17 cellular contexts compared by ENCODE assay signal in the genomic region with DNA sequence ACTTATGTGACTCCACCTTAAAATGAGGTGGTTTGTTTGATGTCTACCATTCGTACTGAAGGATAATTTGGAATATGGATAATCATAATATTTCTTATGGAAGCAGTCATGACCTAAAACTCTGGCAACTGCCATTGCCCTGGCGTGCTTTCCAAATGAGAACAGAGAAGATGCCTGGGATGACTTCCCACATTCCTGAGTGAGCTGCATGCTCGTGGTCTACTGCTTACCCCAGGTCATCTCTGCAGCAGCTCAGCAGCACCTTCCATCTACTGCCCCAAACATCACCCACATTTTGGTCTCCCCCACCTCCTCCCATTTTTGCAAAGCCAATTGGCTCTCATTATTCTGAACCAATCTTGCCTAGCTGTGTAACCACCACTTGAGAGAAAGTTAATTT. TPM values are rescaled to one million over a fixed set of nuclear protein-coding genes. Genes with fewer than 3 reads are reported as not detected.
DNase-seq lines count a peak whose midpoint lies in the region; ATAC-seq, FAIRE-seq and TF ChIP-seq lines count a peak whose summit lies in the region.
"Had no signal": no experiment of that assay in that cellular context is flagged by ENCODE, and none has a peak within 500 bp of the region (broad histone marks: within the 10 kb centered on the region; RNA-seq: fewer than 3 reads in every experiment).

No MANE protein-coding gene starts in this region.

- H3K27ac ChIP-seq in gastrocnemius medialis: no peak overlapping the region
- H3K27ac ChIP-seq: dorsolateral prefrontal cortex, SJCRH30, suprapubic skin had no signal

- H3K4me3 ChIP-seq in Caco-2 (ENCODE audit: low read depth, low read length) (no peak overlapping the region), gastrocnemius medialis (no peak overlapping the region)
- H3K4me3 ChIP-seq: dorsolateral prefrontal cortex, SJCRH30, suprapubic skin had no signal

- no peak for DNase-seq in Caco-2
- peak; percentile 35 for DNase-seq in dedifferentiated amniotic fluid mesenchymal stem cell (ENCODE audit: extremely low spot score)
- DNase-seq in iris pigment epithelial cell (ENCODE audit: low read depth): peak; percentile 47
- peak; percentile 23 to 48 for DNase-seq in gastrocnemius medialis
- DNase-seq in GM12891 (ENCODE audit: insufficient read length, low spot score): no peak
- no peak for DNase-seq in NCI-H2029 treated with DMSO at 0.1 percent for 48 hours (lab: John Stamatoyannopoulos, UW)
- no peak for DNase-seq in midbrain (lab: John Stamatoyannopoulos, UW)
- DNase-seq: activated CD4-positive, alpha-beta T cell treated with anti-CD3 and anti-CD28 coated beads, Interleukin-2, amount 10 ng/mL, durations not matched to agents 24 days and 14 days; dorsolateral prefrontal cortex; kidney glomerular epithelial cell; NK-92 treated with Interleukin-12 subunit alpha and Interleukin-12 subunit beta, amount 100 ng/mL, for 24 hours; SJCRH30; T1000 had no signal

- POLR2A ChIA-PET in Caco-2 (lab: Charles Lee): interaction anchor here (1.0 kb wide), 1 partner anchor 87 kb away, joined by 3 read pairs; no protein-coding TSS in a partner anchor

- no peak for FAIRE-seq in GM12891 (lab: Jason Lieb, UNC)

- no peak for TF ChIP-seq CTCF in Caco-2 (IDR thresholded peaks at IDR 0.05; ENCODE audit: insufficient read depth in 1 of 2, low read depth in 1 of 2, low read length in 1 of 2, severe bottlenecking in 1 of 2, unreplicated experiment in 1 of 2)
- no peak for TF ChIP-seq CTCF in gastrocnemius medialis (IDR thresholded peaks at IDR 0.05 in 4 of 5, conservative IDR thresholded peaks at IDR 0.05 in 1 of 5)

- in situ Hi-C loops in gastrocnemius medialis (cut with MboI; ENCODE audit: low sequenced_read_pairs in 4 of 4): no loop called here

- H3K27ac Mint-ChIP-seq in Caco-2 (ENCODE audit: unreplicated experiment): peak overlapping the region; percentile 4
- H3K27ac Mint-ChIP-seq: activated CD4-positive, alpha-beta T cell treated with anti-CD3 and anti-CD28 coated beads, Interleukin-2, amount 10 ng/mL, durations not matched to agents 24 days and 14 days; activated T-helper 1 cell treated with anti-CD3 and anti-CD28 coated beads, Interleukin-12 subunit alpha, Interleukin-12 subunit beta, Interleukin-2, Interleukin-4 antibody, amounts not matched to agents 30 ng/mL and 10 ng/mL and 1 ng/mL, durations not matched to agents 14 hours and 24 hours and 36 hours had no signal

- H3K36me3 Mint-ChIP-seq in Caco-2 (ENCODE audit: insufficient read depth, unreplicated experiment): no peaks in the 10 kb centered on the region

- H3K36me3 ChIP-seq in Caco-2 (ENCODE audit: control insufficient read depth, insufficient read depth, low read length) (no peaks in the 10 kb centered on the region), gastrocnemius medialis (no peaks in the 10 kb centered on the region)
- H3K36me3 ChIP-seq: SJCRH30, suprapubic skin had no signal

- ATAC-seq in gastrocnemius medialis (peak; percentile 52 to 71), HG03039 (IDR thresholded peaks at IDR 0.05; ENCODE audit: unreplicated experiment) (no peak)

- H3K27me3 Mint-ChIP-seq in Caco-2 (ENCODE audit: insufficient read depth, unreplicated experiment): no peaks in the 10 kb centered on the region

- peaks cover 35% of the 10 kb centered on the region for H3K4me1 Mint-ChIP-seq in Caco-2 (ENCODE audit: low read depth, unreplicated experiment)
- H3K4me1 Mint-ChIP-seq: activated CD4-positive, alpha-beta T cell treated with anti-CD3 and anti-CD28 coated beads, Interleukin-2, amount 10 ng/mL, durations not matched to agents 24 days and 14 days had no signal

- CTCF ChIA-PET in Caco-2 (lab: Charles Lee): no interaction called here

- TF ChIP-seq POLR2A in gastrocnemius medialis (IDR thresholded peaks at IDR 0.05): no peak
- no peak for TF ChIP-seq POLR2A in GM12891 (IDR thresholded peaks at IDR 0.05; ENCODE audit: low read depth, low read length)

- H3K4me1 ChIP-seq in Caco-2 (peaks cover 50% of the 10 kb centered on the region), gastrocnemius medialis (peaks cover 8% of the 10 kb centered on the region in 2 donors)
- H3K4me1 ChIP-seq: SJCRH30 had no signal

- H3K9me3 ChIP-seq in Caco-2: no peaks in the 10 kb centered on the region
- H3K9me3 ChIP-seq in gastrocnemius medialis: no peaks in the 10 kb centered on the region
- H3K9me3 ChIP-seq: SJCRH30, suprapubic skin had no signal

- H3K27me3 ChIP-seq in Caco-2 (replicated peaks; ENCODE audit: control insufficient read depth, insufficient read depth, low read length) (no peaks in the 10 kb centered on the region), gastrocnemius medialis (no peaks in the 10 kb centered on the region)
- H3K27me3 ChIP-seq: SJCRH30, suprapubic skin had no signal

- BruUV-seq in Caco-2 (replicated peaks; lab: Mats Ljungman, UMichigan): no TSS peak

- peaks cover 10% of the 10 kb centered on the region for H3K9me3 Mint-ChIP-seq in Caco-2 (ENCODE audit: unreplicated experiment)
- H3K9me3 Mint-ChIP-seq: activated CD4-positive, alpha-beta T cell treated with anti-CD3 and anti-CD28 coated beads, Interleukin-2, amount 10 ng/mL, durations not matched to agents 24 days and 14 days; activated T-helper 1 cell treated with anti-CD3 and anti-CD28 coated beads, Interleukin-12 subunit alpha, Interleukin-12 subunit beta, Interleukin-2, Interleukin-4 antibody, amounts not matched to agents 30 ng/mL and 10 ng/mL and 1 ng/mL, durations not matched to agents 14 hours and 24 hours and 36 hours; neural crest cell had no signal

- intact Hi-C loops in Caco-2 (cut with micrococcal nuclease; ENCODE audit: unreplicated experiment): loop anchor here (10.0 kb wide), 1 partner anchor 824 kb away; no protein-coding TSS in a partner anchor
- intact Hi-C loops in gastrocnemius medialis (cut with DNase I; ENCODE audit: low total_unique reads): no loop called here

- no peak overlapping the region for H3K4me3 Mint-ChIP-seq in Caco-2 (ENCODE audit: unreplicated experiment)
- H3K4me3 Mint-ChIP-seq: activated CD4-positive, alpha-beta T cell treated with anti-CD3 and anti-CD28 coated beads, Interleukin-2, amount 10 ng/mL, durations not matched to agents 24 days and 14 days; activated T-helper 1 cell treated with anti-CD3 and anti-CD28 coated beads, Interleukin-12 subunit alpha, Interleukin-12 subunit beta, Interleukin-2, Interleukin-4 antibody, amounts not matched to agents 30 ng/mL and 10 ng/mL and 1 ng/mL, durations not matched to agents 14 hours and 24 hours and 36 hours; neural crest cell had no signal

TF ChIP-seq in GM12891, 5 proteins besides CTCF, POLR2A, EP300 and RAD21:
- no peak for TF ChIP-seq PAX5 (IDR thresholded peaks at IDR 0.05; ENCODE audit: insufficient read depth, low read length, severe bottlenecking)

RNA-seq across cellular contexts. Expression of a gene that starts 40.1 kb away (rescaled TPM):
- total RNA-seq in Caco-2 (2022) (not detected in 2 replicates), gastrocnemius medialis (not detected)
- polyA plus RNA-seq in GM12891 (2012; ENCODE audit: low read depth, missing spikeins): not detected
- total RNA-seq: activated CD4-positive, alpha-beta T cell treated with anti-CD3 and anti-CD28 coated beads, Interleukin-2, amount 10 ng/mL, durations not matched to agents 24 days and 14 days; activated T-helper 1 cell treated with anti-CD3 and anti-CD28 coated beads, Interleukin-12 subunit alpha, Interleukin-12 subunit beta, Interleukin-2, Interleukin-4 antibody, amounts not matched to agents 30 ng/mL and 10 ng/mL and 1 ng/mL, durations not matched to agents 14 hours and 24 hours and 36 hours; dorsolateral prefrontal cortex; neural crest cell; SJCRH30; suprapubic skin had no signal

Comparison
In these comparisons a context has a peak if more than half of its experiments do, and no peak if none do; other contexts are left out.
1. DNase-seq: peak in dedifferentiated amniotic fluid mesenchymal stem cell (single experiment), iris pigment epithelial cell (single experiment) and gastrocnemius medialis (2 of 2); none in Caco-2 (0 of 2), GM12891 (single experiment), NCI-H2029 treated with DMSO at 0.1 percent for 48 hours (single experiment) and midbrain (single experiment).